Comparison of ENCODE assay signal across 7 cellular contexts in genomic region chr19:344625-345319, GRCh38. TPM values are rescaled to one million over a fixed set of nuclear protein-coding genes. Genes with fewer than 3 reads are reported as not detected.
A peak's percentile ranks its signal among the peaks of the same experiment; 100 is the strongest.
DNase-seq lines count a peak whose midpoint lies in the region; ATAC-seq and TF ChIP-seq lines count a peak whose summit lies in the region.

Gene MIER2, minus strand, starts transcription at chr19:344796. Its CDS starts 14 bp downstream, at chr19:344782.

- H3K36me3 ChIP-seq in left lung = no peaks in the 10 kb centered on the region

- H3K27me3 Mint-ChIP-seq in dendritic cell treated with granulocyte-macrophage colony-stimulating factor and Interleukin-4, amounts not matched to agents 40 ng/mL and 50 ng/mL, for 4 days = peaks cover 25% of the 10 kb centered on the region

- peak; percentile 79 for ATAC-seq in GM18505 (IDR thresholded peaks at IDR 0.05; ENCODE audit: unreplicated experiment)
- ATAC-seq in HG02973 (IDR thresholded peaks at IDR 0.05; ENCODE audit: unreplicated experiment) = peak; percentile 65
- ATAC-seq in left lung = peak; percentile 97

- H3K4me3 ChIP-seq in left lung = peak within 1 kb of the TSS; percentile 59 to 80

- peak within 1 kb of the TSS; percentile 79 to 80 for H3K27ac ChIP-seq in left lung

- no peak for TF ChIP-seq CTCF in left lung (IDR thresholded peaks at IDR 0.05)

- no peaks in the 10 kb centered on the region for H3K9me3 Mint-ChIP-seq in dendritic cell treated with granulocyte-macrophage colony-stimulating factor and Interleukin-4, amounts not matched to agents 40 ng/mL and 50 ng/mL, for 4 days

- peak within 1 kb of the TSS; percentile 72 for H3K4me3 Mint-ChIP-seq in dendritic cell treated with granulocyte-macrophage colony-stimulating factor and Interleukin-4, amounts not matched to agents 40 ng/mL and 50 ng/mL, for 4 days

- peaks cover 20 to 49% of the 10 kb centered on the region in 2 donors for H3K4me1 ChIP-seq in left lung

- H3K9me3 ChIP-seq in left lung = no peaks in the 10 kb centered on the region

- peak within 1 kb of the TSS; percentile 12 for H3K27ac Mint-ChIP-seq in dendritic cell treated with granulocyte-macrophage colony-stimulating factor and Interleukin-4, amounts not matched to agents 40 ng/mL and 50 ng/mL, for 4 days

- H3K27me3 ChIP-seq in left lung = peaks cover 0 to 24% of the 10 kb centered on the region in 2 donors

- H3K4me1 Mint-ChIP-seq in dendritic cell treated with granulocyte-macrophage colony-stimulating factor and Interleukin-4, amounts not matched to agents 40 ng/mL and 50 ng/mL, for 4 days (ENCODE audit: low read depth) = peaks cover 51% of the 10 kb centered on the region

- peak; percentile 84 for DNase-seq in NCI-H345 (lab: John Stamatoyannopoulos, UW)
- peak; percentile 86 to 92 for DNase-seq in activated CD4-positive, alpha-beta T cell treated with anti-CD3 and anti-CD28 coated beads, Interleukin-2, amount 50 U/mL, for 24 hours (ENCODE audit: low read depth in 1 of 2, low spot score in 1 of 2)
- DNase-seq in left lung = peak; percentile 79 to 91
- DNase-seq in stimulated activated CD4-positive, alpha-beta T cell treated with anti-CD3 and anti-CD28 coated beads, Interleukin-2, amount 100 ng/mL, for 24 hours = peak; percentile 92 to 93

- peaks cover 17% of the 10 kb centered on the region for H3K36me3 Mint-ChIP-seq in dendritic cell treated with granulocyte-macrophage colony-stimulating factor and Interleukin-4, amounts not matched to agents 40 ng/mL and 50 ng/mL, for 4 days (ENCODE audit: low read depth)

- TF ChIP-seq POLR2A in GM18505 (IDR thresholded peaks at IDR 0.05; ENCODE audit: borderline replicate concordance, extremely low read depth, insufficient read depth, insufficient read length) = no peak

- intact Hi-C loops in dendritic cell treated with granulocyte-macrophage colony-stimulating factor and Interleukin-4, amounts not matched to agents 40 ng/mL and 50 ng/mL, for 4 days (cut with micrococcal nuclease) = no loop called here
- intact Hi-C loops in left lung (cut with DNase I) = no loop called here

RNA-seq across cellular contexts. Expression of gene MIER2, which starts in this region (rescaled TPM):
- 10 to 100 TPM; 24.8 to 41.6 TPM for total RNA-seq in left lung

Comparison
In these comparisons a context has a peak if more than half of its experiments do, and no peak if none do; other contexts are left out.
1. Peak in every context shown above with its lines: DNase-seq, ATAC-seq, H3K4me3 ChIP-seq and H3K27ac ChIP-seq.